Comparison of ENCODE assay signal across 20 cellular contexts in the genomic region with DNA sequence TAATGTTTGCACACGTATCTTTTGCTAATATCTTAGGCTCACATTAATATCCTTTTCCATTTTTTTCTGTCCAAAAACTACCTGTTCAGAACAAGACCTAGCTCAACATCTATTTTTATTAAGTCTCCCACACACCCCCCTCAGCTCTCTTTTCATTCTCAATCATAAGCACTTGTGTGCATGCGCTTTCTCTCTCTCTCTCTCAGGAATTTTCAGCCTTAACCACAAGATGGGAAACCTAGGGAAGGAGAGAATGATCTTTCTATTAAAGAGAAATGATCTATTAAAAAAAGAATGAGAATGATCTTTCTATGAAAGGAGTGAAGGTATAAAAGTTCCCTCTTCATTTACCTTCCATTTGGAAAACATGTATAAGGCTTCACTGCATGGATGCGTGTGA. TPM values are rescaled to one million over a fixed set of nuclear protein-coding genes. Genes with fewer than 3 reads are reported as not detected.
DNase-seq lines count a peak whose midpoint lies in the region; ATAC-seq and TF ChIP-seq lines count a peak whose summit lies in the region.
"Had no signal": no experiment of that assay in that cellular context is flagged by ENCODE, and none has a peak within 500 bp of the region (broad histone marks: within the 10 kb centered on the region; RNA-seq: fewer than 3 reads in every experiment).

No MANE protein-coding gene starts in this region.

- H3K4me1 Mint-ChIP-seq in chondrocyte (ENCODE audit: low read depth) = peaks cover 45% of the 10 kb centered on the region
- H3K4me1 Mint-ChIP-seq in nephron = peaks cover 27% of the 10 kb centered on the region
- H3K4me1 Mint-ChIP-seq in CD8-positive, alpha-beta memory T cell = peaks cover 26 to 43% (median 40%) of the 10 kb centered on the region in 3 donors

- peak overlapping the region; percentile 64 for H3K27ac ChIP-seq in cardiac muscle cell
- H3K27ac ChIP-seq in CD8-positive, alpha-beta memory T cell (ENCODE audit: low read depth, low read length) = no peak overlapping the region

- CTCF ChIA-PET in CD8-positive, alpha-beta memory T cell (lab: Charles Lee) = interaction anchor here (0.6 kb wide), 1 partner anchor 1417 kb away, joined by 3 read pairs; no protein-coding TSS in a partner anchor

- H3K36me3 ChIP-seq in cardiac muscle cell = no peaks in the 10 kb centered on the region
- H3K36me3 ChIP-seq in CD8-positive, alpha-beta memory T cell (ENCODE audit: insufficient read depth, low read length) = no peaks in the 10 kb centered on the region

- no peak overlapping the region for H3K4me3 Mint-ChIP-seq in chondrocyte (ENCODE audit: unreplicated experiment)
- H3K4me3 Mint-ChIP-seq in nephron = no peak overlapping the region
- no peak overlapping the region for H3K4me3 Mint-ChIP-seq in CD8-positive, alpha-beta memory T cell
- H3K4me3 Mint-ChIP-seq: B cell, IgD-negative memory B cell had no signal

- H3K27ac Mint-ChIP-seq in chondrocyte (ENCODE audit: unreplicated experiment) (peak overlapping the region; percentile 66), nephron (peak overlapping the region; percentile 8 to 30 (median 29))
- H3K27ac Mint-ChIP-seq in CD8-positive, alpha-beta memory T cell = no peak overlapping the region
- H3K27ac Mint-ChIP-seq: B cell had no signal

- H3K4me1 ChIP-seq in cardiac muscle cell (ENCODE audit: low read depth) = no peaks in the 10 kb centered on the region
- H3K4me1 ChIP-seq in CD8-positive, alpha-beta memory T cell (ENCODE audit: insufficient read depth, low read length) = no peaks in the 10 kb centered on the region

- H3K27me3 ChIP-seq in cardiac muscle cell = no peaks in the 10 kb centered on the region
- H3K27me3 ChIP-seq in CD8-positive, alpha-beta memory T cell (ENCODE audit: insufficient read depth, low read length, poor library complexity, severe bottlenecking) = no peaks in the 10 kb centered on the region

- DNase-seq in cardiac muscle cell (ENCODE audit: low read depth in 1 of 2, low spot score in 1 of 2) (no peak), left ventricle myocardium superior (no peak), chondrocyte (ENCODE audit: low spot score) (no peak), HuH-7 (ENCODE audit: low spot score) (no peak), posterior vena cava (ENCODE audit: low spot score) (no peak)
- no peak for DNase-seq in CD8-positive, alpha-beta memory T cell
- DNase-seq: DMS53, Kasumi-1, MM.1S, NCI-H1092, NCI-H1436 treated with DMSO at 0.1 percent for 48 hours, NCI-H2029, NCI-H345, NCI-H524 treated with DMSO at 0.1 percent for 48 hours, RPMI8226, SHP77 treated with DMSO at 0.1 percent for 48 hours had no signal

- H3K9me3 ChIP-seq in cardiac muscle cell (ENCODE audit: low read depth) = no peaks in the 10 kb centered on the region
- no peaks in the 10 kb centered on the region for H3K9me3 ChIP-seq in CD8-positive, alpha-beta memory T cell (ENCODE audit: low read length)

- no peak for ATAC-seq in left ventricle myocardium superior
- no peak for ATAC-seq in GM21423 (IDR thresholded peaks at IDR 0.05; ENCODE audit: unreplicated experiment)

- TF ChIP-seq CTCF in cardiac muscle cell (IDR thresholded peaks at IDR 0.05; ENCODE audit: low read depth, low read length) (no peak), chondrocyte (IDR thresholded peaks at IDR 0.05) (no peak), nephron (IDR thresholded peaks at IDR 0.05; ENCODE audit: unreplicated experiment in 3 of 3) (no peak)

- H3K36me3 Mint-ChIP-seq in chondrocyte (ENCODE audit: low read depth) = no peaks in the 10 kb centered on the region
- H3K36me3 Mint-ChIP-seq in nephron (ENCODE audit: low read depth) = peaks cover 11% of the 10 kb centered on the region
- H3K36me3 Mint-ChIP-seq in CD8-positive, alpha-beta memory T cell = peaks cover 0 to 5% (median 5%) of the 10 kb centered on the region in 3 donors

- POLR2A ChIA-PET in CD8-positive, alpha-beta memory T cell (lab: Charles Lee) = no interaction called here

- H3K9me3 Mint-ChIP-seq in chondrocyte (ENCODE audit: low read depth) = no peaks in the 10 kb centered on the region
- H3K9me3 Mint-ChIP-seq in nephron = no peaks in the 10 kb centered on the region
- H3K9me3 Mint-ChIP-seq in CD8-positive, alpha-beta memory T cell = no peaks in the 10 kb centered on the region
- H3K9me3 Mint-ChIP-seq: IgD-negative memory B cell had no signal

- no peak overlapping the region for H3K4me3 ChIP-seq in cardiac muscle cell
- H3K4me3 ChIP-seq in CD8-positive, alpha-beta memory T cell (ENCODE audit: low read length) = no peak overlapping the region

- intact Hi-C loops in left ventricle myocardium superior (cut with micrococcal nuclease) (no loop called here), posterior vena cava (cut with DNase I) (loop anchor here in 1 of 2 donors (10.0 kb wide), 1 partner anchor 99 kb away; no protein-coding TSS in a partner anchor)

- H3K27me3 Mint-ChIP-seq in chondrocyte (ENCODE audit: low read depth) (no peaks in the 10 kb centered on the region), nephron (ENCODE audit: low read depth) (no peaks in the 10 kb centered on the region)
- no peaks in the 10 kb centered on the region for H3K27me3 Mint-ChIP-seq in CD8-positive, alpha-beta memory T cell
- H3K27me3 Mint-ChIP-seq: B cell, IgD-negative memory B cell had no signal

RNA-seq across cellular contexts. Expression of a gene that starts 39.7 kb away (rescaled TPM):
- total RNA-seq in cardiac muscle cell (5.9 and 8.2 TPM in 2 replicates), left ventricle myocardium superior (6.4 TPM), chondrocyte (4.4 to 8.5 TPM (median 5.3 TPM) in 3 replicates), posterior vena cava (10 to 100 TPM in 1 of 2 donors, 1 to 10 TPM in 1; 9.3 to 11.2 TPM)
- 10.5 and 16.9 TPM in 2 replicates for polyA plus RNA-seq in cardiac muscle cell
- 10 to 100 TPM in 1 of 2 experiments, 1 to 10 TPM in 1; 9.9 to 10.8 TPM for total RNA-seq in CD8-positive, alpha-beta memory T cell
- 7.1 TPM for polyA plus RNA-seq in CD8-positive, alpha-beta memory T cell

RNA-seq across cellular contexts. Expression of a gene that starts 40.4 kb away (rescaled TPM):
- total RNA-seq in cardiac muscle cell (44.6 and 57.3 TPM in 2 replicates), left ventricle myocardium superior (52.2 TPM), chondrocyte (39.5 to 46.5 TPM (median 41.5 TPM) in 3 replicates), posterior vena cava (10 to 100 TPM; 48.2 to 57.4 TPM)
- polyA plus RNA-seq in cardiac muscle cell = 17.5 and 18.1 TPM in 2 replicates
- 10 to 100 TPM; 20.0 to 20.9 TPM for total RNA-seq in CD8-positive, alpha-beta memory T cell
- 4.0 TPM for polyA plus RNA-seq in CD8-positive, alpha-beta memory T cell

Comparison
In these comparisons a context has a peak if more than half of its experiments do, and no peak if none do; other contexts are left out.
1. H3K27ac Mint-ChIP-seq: peak in chondrocyte (single experiment) and nephron (3 of 3); none in CD8-positive, alpha-beta memory T cell (0 of 8).